Comparison of ENCODE assay signal across 8 cellular contexts in the genomic region with DNA sequence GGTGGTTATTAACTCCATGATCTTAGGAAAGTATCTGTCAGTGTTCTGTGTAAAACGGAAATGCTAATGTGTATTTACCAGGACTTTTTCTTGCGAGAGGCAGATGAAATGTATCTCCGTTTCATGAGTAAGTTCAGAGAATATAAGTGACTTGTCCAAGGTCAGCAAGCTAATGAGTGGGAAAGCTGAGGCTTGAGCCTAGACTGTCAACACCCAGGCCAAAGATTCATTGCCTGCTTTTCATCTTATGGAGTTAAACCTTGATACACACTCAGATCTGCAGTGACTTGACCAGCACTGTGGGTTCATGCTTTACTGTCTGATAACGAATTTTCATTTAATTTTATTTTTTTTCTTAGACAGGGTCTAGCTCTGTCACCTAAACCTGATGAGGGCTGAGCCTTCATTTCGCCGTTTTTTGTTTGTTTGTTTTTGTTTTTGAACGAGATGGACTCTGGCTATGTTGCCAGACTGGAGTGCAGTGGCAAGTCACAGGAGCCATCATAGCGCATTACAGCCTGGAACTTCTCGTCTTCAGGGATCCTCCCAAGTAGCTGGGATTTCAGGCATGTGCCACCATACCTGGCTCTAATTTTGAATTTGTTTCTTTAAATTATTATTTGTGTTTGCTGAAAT. TPM values are rescaled to one million over a fixed set of nuclear protein-coding genes. Genes with fewer than 3 reads are reported as not detected.
DNase-seq lines count a peak whose midpoint lies in the region; ATAC-seq and TF ChIP-seq lines count a peak whose summit lies in the region.

No MANE protein-coding gene starts in this region.

- H3K79me2 ChIP-seq in HCT116 (ENCODE audit: insufficient read depth, low read length): peaks cover 20% of the 10 kb centered on the region
- H3K79me2 ChIP-seq in smooth muscle cell (ENCODE audit: low read depth): peaks cover 18% of the 10 kb centered on the region

- 70% methylated on average over 9 of the region's 9 CpGs for WGBS in right cardiac atrium
- 78% methylated on average over 9 of the region's 9 CpGs for WGBS in smooth muscle cell (ENCODE audit: low lambda C conversion rate)

- H3K27me3 ChIP-seq in HCT116 (ENCODE audit: insufficient read depth, low read length): no peaks in the 10 kb centered on the region
- no peaks in the 10 kb centered on the region for H3K27me3 ChIP-seq in right cardiac atrium (ENCODE audit: control insufficient read depth, insufficient read depth)
- H3K27me3 ChIP-seq in smooth muscle cell (ENCODE audit: low read depth): no peaks in the 10 kb centered on the region

- H3K4me2 ChIP-seq in HCT116 (ENCODE audit: low read length) (peak overlapping the region; percentile 99), smooth muscle cell (peak overlapping the region; percentile 94)

- H3K36me3 ChIP-seq in HCT116 (ENCODE audit: control insufficient read depth in 1 of 2, insufficient read depth in 2 of 2, low read length in 2 of 2) (peaks cover 11 to 29% of the 10 kb centered on the region in 2 experiments; a peak in 3 of 4 replicates), smooth muscle cell (ENCODE audit: low read depth) (no peaks in the 10 kb centered on the region)

- TF ChIP-seq RAD21 in HCT116 (IDR thresholded peaks at IDR 0.05; ENCODE audit: low read depth): no peak

- CTCF ChIA-PET in HCT116 (lab: Charles Lee): interaction anchor here (0.7 to 2.3 kb wide), 5 partner anchors 8 to 357 kb away, joined by 3 to 15 read pairs (median 5); partner anchors contain the start of genes CREB3L4, DENND4B and RAB13

- H2AFZ ChIP-seq in HCT116 (ENCODE audit: low read depth, low read length, poor library complexity, severe bottlenecking): peak overlapping the region; percentile 99
- H2AFZ ChIP-seq in smooth muscle cell (ENCODE audit: low read depth): peak overlapping the region; percentile 64

- H3K9ac ChIP-seq in HCT116 (ENCODE audit: low read length): peak overlapping the region; percentile 97
- H3K9ac ChIP-seq in smooth muscle cell (ENCODE audit: low read depth): no peak overlapping the region

- H3K4me3 ChIP-seq in HCT116 (replicated peaks in 1 of 2; ENCODE audit: low read depth in 1 of 2, low read length in 2 of 2): peak overlapping the region; percentile 81 to 100
- peak overlapping the region; percentile 97 for H3K4me3 ChIP-seq in WI38 (ENCODE audit: low read depth, low read length)
- H3K4me3 ChIP-seq in right cardiac atrium (ENCODE audit: low read length): peak overlapping the region; percentile 93
- peak overlapping the region; percentile 82 for H3K4me3 ChIP-seq in smooth muscle cell

- H3F3A ChIP-seq in smooth muscle cell (ENCODE audit: low read depth): peaks cover 19% of the 10 kb centered on the region

- intact Hi-C loops in HCT116 (cut with micrococcal nuclease): no loop called here
- intact Hi-C loops in right cardiac atrium (cut with DNase I): no loop called here

- DNase-seq in HCT116 (ENCODE audit: low read depth, low spot score): no peak
- no peak for DNase-seq in right cardiac atrium
- DNase-seq in smooth muscle cell (lab: John Stamatoyannopoulos, UW; ENCODE audit: unreplicated experiment): no peak
- DNase-seq in stimulated activated CD4-positive, alpha-beta T cell treated with anti-CD3 and anti-CD28 coated beads, Interleukin-4, amount 100 ng/mL, for 1 hour: no peak
- no peak for DNase-seq in HuH-7.5 (ENCODE audit: low spot score)
- no peak for DNase-seq in omental fat pad (ENCODE audit: low spot score)
- no peak for DNase-seq in DMS53 (lab: John Stamatoyannopoulos, UW)

- no peak for TF ChIP-seq CTCF in HCT116 (IDR thresholded peaks at IDR 0.05 in 2 of 3, conservative IDR thresholded peaks at IDR 0.05 in 1 of 3; ENCODE audit: borderline replicate concordance in 1 of 3, insufficient read depth in 1 of 3, low read depth in 2 of 3, low read length in 2 of 3)
- no peak for TF ChIP-seq CTCF in WI38 (IDR thresholded peaks at IDR 0.05; ENCODE audit: low read depth, low read length)
- no peak for TF ChIP-seq CTCF in smooth muscle cell (IDR thresholded peaks at IDR 0.05; ENCODE audit: borderline replicate concordance, insufficient read depth, poor library complexity, severe bottlenecking)
- TF ChIP-seq CTCF in omental fat pad (IDR thresholded peaks at IDR 0.05): no peak

- no TSS peak for BruUV-seq in HCT116 (replicated peaks; lab: Mats Ljungman, UMichigan)

- H3K4me1 ChIP-seq in HCT116 (ENCODE audit: control insufficient read depth in 1 of 2, insufficient read depth in 2 of 2, low read length in 2 of 2): peaks cover 0 to 14% of the 10 kb centered on the region in 2 experiments; a peak in 2 of 4 replicates
- H3K4me1 ChIP-seq in right cardiac atrium (ENCODE audit: control insufficient read depth, insufficient read depth, low read length): no peaks in the 10 kb centered on the region
- H3K4me1 ChIP-seq in smooth muscle cell (ENCODE audit: low read depth): peaks cover 8% of the 10 kb centered on the region

- ATAC-seq in HCT116 (no peak), right cardiac atrium (no peak), omental fat pad (ENCODE audit: low FRiP score) (no peak)

- TF ChIP-seq POLR2A in HCT116 (IDR thresholded peaks at IDR 0.05; ENCODE audit: borderline replicate concordance, extremely low read depth, insufficient read depth, insufficient read length): no peak

- H4K20me1 ChIP-seq in HCT116 (ENCODE audit: insufficient read depth) (no peaks in the 10 kb centered on the region), smooth muscle cell (ENCODE audit: low read depth) (peaks cover 10% of the 10 kb centered on the region)

- POLR2A ChIA-PET in HCT116 (lab: Charles Lee): interaction anchor here (1.1 to 3.8 kb wide), 4 partner anchors 9 to 445 kb away, joined by 3 to 38 read pairs (median 20); partner anchors contain the start of genes CREB3L4, RAB13 and RPS27

- H3K9me3 ChIP-seq in HCT116 (ENCODE audit: control insufficient read depth in 1 of 2, insufficient read depth in 1 of 2, low read depth in 1 of 2, low read length in 2 of 2) (no peaks in the 10 kb centered on the region), right cardiac atrium (ENCODE audit: control insufficient read depth, low read length) (no peaks in the 10 kb centered on the region), smooth muscle cell (replicated peaks; ENCODE audit: low read depth) (no peaks in the 10 kb centered on the region)

- no peaks in the 10 kb centered on the region for H3K9me2 ChIP-seq in HCT116 (ENCODE audit: insufficient read depth)

- H3K27ac ChIP-seq in HCT116 (ENCODE audit: low read depth, low read length) (no peak overlapping the region), right cardiac atrium (ENCODE audit: low read length) (no peak overlapping the region), smooth muscle cell (ENCODE audit: low read depth) (peak overlapping the region; percentile 56)

- RAD21 ChIA-PET in HCT116 (lab: Charles Lee; ENCODE audit: low non-redundant PET in 1 of 2, low total read pairs in 2 of 2, uncharacterized antibody in 2 of 2, unreplicated experiment in 2 of 2): no interaction called here

TF ChIP-seq in HCT116, 20 proteins besides CTCF, POLR2A, EP300 and RAD21:
- TF ChIP-seq EGR1 (IDR thresholded peaks at IDR 0.05; ENCODE audit: low read depth) (no peak), EZH2phosphoT487 (IDR thresholded peaks at IDR 0.05; ENCODE audit: borderline replicate concordance) (no peak), ELF1 (IDR thresholded peaks at IDR 0.05; ENCODE audit: borderline replicate concordance, low read depth) (no peak), JUND (IDR thresholded peaks at IDR 0.05) (peak; percentile 11; the same call in 1 of the 2 replicates), SRF (IDR thresholded peaks at IDR 0.05; ENCODE audit: low read depth) (no peak), CBX3 (IDR thresholded peaks at IDR 0.05; ENCODE audit: low read depth) (no peak)

RNA-seq across cellular contexts. Expression of gene JTB, which starts 0.9 kb away (rescaled TPM):
- total RNA-seq in HCT116 (2021; ENCODE audit: unreplicated experiment) (123 TPM), right cardiac atrium (100 to 1,000 TPM in 2 of 4 donors, 10 to 100 TPM in 2; 92.1 to 108 (median 102) TPM), smooth muscle cell (139 and 150 TPM in 2 replicates), omental fat pad (100 to 1,000 TPM; 190 to 258 (median 208) TPM)
- polyA plus RNA-seq in HCT116 (2012): 99.5 and 119 TPM in 2 replicates
- polyA plus RNA-seq in right cardiac atrium (143 TPM), smooth muscle cell (157 TPM in 2 replicates)

RNA-seq across cellular contexts. Expression of gene RAB13, which starts 7.7 kb away (rescaled TPM):
- total RNA-seq in HCT116 (2021; ENCODE audit: unreplicated experiment) (93.6 TPM), right cardiac atrium (10 to 100 TPM; 62.2 to 78.2 (median 69.5) TPM), smooth muscle cell (41.4 and 48.3 TPM in 2 replicates), omental fat pad (10 to 100 TPM; 62.7 to 87.5 (median 78.3) TPM)
- polyA plus RNA-seq in HCT116 (2012): 86.0 and 107 TPM in 2 replicates
- polyA plus RNA-seq in right cardiac atrium (103 TPM), smooth muscle cell (131 and 144 TPM in 2 replicates)

RNA-seq across cellular contexts. Expression of gene CREB3L4, which starts 10.7 kb away (rescaled TPM):
- 15.3 TPM for total RNA-seq in HCT116 (2021; ENCODE audit: unreplicated experiment)
- polyA plus RNA-seq in HCT116 (2012): 17.8 and 19.1 TPM in 2 replicates
- 1 to 10 TPM; 4.3 to 6.0 (median 4.8) TPM for total RNA-seq in right cardiac atrium
- polyA plus RNA-seq in right cardiac atrium: 6.0 TPM
- 13.0 and 14.9 TPM in 2 replicates for total RNA-seq in smooth muscle cell
- 9.0 and 13.2 TPM in 2 replicates for polyA plus RNA-seq in smooth muscle cell
- 10 to 100 TPM in 1 of 4 donors, 1 to 10 TPM in 3; 6.1 to 19.1 (median 8.5) TPM for total RNA-seq in omental fat pad

RNA-seq across cellular contexts. Expression of gene RPS27, which starts 12.2 kb away (rescaled TPM):
- 1,905 TPM for total RNA-seq in HCT116 (2021; ENCODE audit: unreplicated experiment)
- polyA plus RNA-seq in HCT116 (2012): 4,812 and 5,865 TPM in 2 replicates
- total RNA-seq in right cardiac atrium: 1,000 to 10,000 TPM; 1,034 to 1,449 (median 1,261) TPM
- 5,589 TPM for polyA plus RNA-seq in right cardiac atrium
- total RNA-seq in smooth muscle cell: 3,456 and 3,702 TPM in 2 replicates
- polyA plus RNA-seq in smooth muscle cell: 1,522 and 1,642 TPM in 2 replicates
- total RNA-seq in omental fat pad: 1,000 to 10,000 TPM; 1,559 to 2,240 (median 2,115) TPM

RNA-seq across cellular contexts. Expression of gene SLC39A1, which starts 15.1 kb away (rescaled TPM):
- total RNA-seq in HCT116 (2021; ENCODE audit: unreplicated experiment) (51.5 TPM), right cardiac atrium (10 to 100 TPM; 61.2 to 71.4 (median 65.1) TPM), smooth muscle cell (78.8 and 104 TPM in 2 replicates), omental fat pad (100 to 1,000 TPM in 3 of 4 donors, 10 to 100 TPM in 1; 80.5 to 125 (median 116) TPM)
- 52.2 and 57.3 TPM in 2 replicates for polyA plus RNA-seq in HCT116 (2012)
- polyA plus RNA-seq in right cardiac atrium (61.3 TPM), smooth muscle cell (128 and 143 TPM in 2 replicates)
